In the genomic region with DNA sequence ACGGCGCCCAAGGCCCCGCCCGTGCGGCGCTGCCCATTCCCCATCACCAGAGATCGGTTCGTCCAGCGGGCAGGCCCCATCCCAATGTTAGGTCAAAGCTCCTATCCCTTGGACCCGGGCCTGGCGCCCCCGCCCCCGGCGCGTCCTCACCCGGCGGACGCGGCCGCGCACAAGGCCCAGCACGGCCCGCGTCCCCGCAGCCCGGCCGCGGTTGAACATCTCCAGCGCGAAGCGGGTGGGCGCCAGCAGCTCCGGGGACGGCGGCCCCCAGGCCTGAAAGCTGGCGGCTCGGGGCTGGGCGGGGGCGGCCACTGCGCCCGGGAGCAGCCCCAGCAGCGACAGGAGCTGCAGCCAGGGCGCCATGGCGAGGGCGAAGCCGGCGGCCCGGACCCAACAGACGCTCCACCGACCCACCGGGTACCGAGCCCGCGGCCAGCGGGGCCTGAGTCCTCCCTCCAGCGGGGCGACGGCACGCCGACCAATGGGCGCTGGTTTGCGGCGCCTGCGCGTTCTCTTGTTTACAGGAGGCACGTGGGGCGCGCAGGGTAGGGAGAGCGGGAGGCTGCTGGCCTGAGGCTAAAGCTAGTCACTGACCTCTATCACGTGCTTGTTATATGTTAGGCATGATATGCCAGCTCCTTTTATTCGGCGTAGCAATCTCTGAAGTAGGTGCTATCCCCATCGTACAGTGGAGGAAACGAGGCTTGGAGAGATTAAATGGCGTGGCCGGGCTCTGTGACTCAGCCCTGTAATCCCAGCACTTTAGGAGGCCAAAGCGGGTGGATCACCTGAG, we compare ENCODE assay signal across 8 cellular contexts. TPM values are rescaled to one million over a fixed set of nuclear protein-coding genes. Genes with fewer than 3 reads are reported as not detected.
DNase-seq lines count a peak whose midpoint lies in the region; ATAC-seq, FAIRE-seq and TF ChIP-seq lines count a peak whose summit lies in the region.

A gene (minus strand): TSS at position 483 of the 793 bp plus-strand sequence. CDS start 120 bp downstream, at position 363.

- H3K27ac Mint-ChIP-seq in MCF 10A (ENCODE audit: low read depth, unreplicated experiment), result peak within 1 kb of the TSS; percentile 77

- DNase-seq in GM12892 (ENCODE audit: insufficient read length), result peak; percentile 78
- peak; percentile 28 for DNase-seq in NCI-H1694 treated with DMSO at 0.1 percent for 48 hours (lab: John Stamatoyannopoulos, UW)
- peak; percentile 82 for DNase-seq in MCF 10A (ENCODE audit: unreplicated experiment)
- peak; percentile 87 for DNase-seq in iPS-NIHi11 (ENCODE audit: low spot score)
- DNase-seq in stimulated activated CD4-positive, alpha-beta T cell treated with anti-CD3 and anti-CD28 coated beads, Interleukin-12 subunit alpha, Interleukin-12 subunit beta, amount 100 ng/mL, for 48 hours (ENCODE audit: low read depth in 2 of 3, low spot score in 1 of 3), result peak; percentile 35 to 68 (median 50)

- H3K36me3 Mint-ChIP-seq in MCF 10A (ENCODE audit: insufficient read depth, unreplicated experiment), result no peaks in the 10 kb centered on the region

- H3K4me3 Mint-ChIP-seq in MCF 10A (ENCODE audit: unreplicated experiment), result peak within 1 kb of the TSS; percentile 71

- POLR2A ChIA-PET in MCF 10A (lab: Yijun Ruan, JAX), result interaction anchor here (0.6 to 3.6 kb wide), 18 partner anchors 10 to 110 kb away, joined by 3 to 26 read pairs (median 5); a partner anchor contains a TSS

- FAIRE-seq in GM12892 (lab: Jason Lieb, UNC), result peak; percentile 78

- CTCF ChIA-PET in MCF 10A (lab: Yijun Ruan, JAX), result interaction anchor here (0.6 to 1.7 kb wide), 6 partner anchors 24 to 276 kb away, joined by 3 to 5 read pairs (median 3); no protein-coding TSS in a partner anchor

- peaks cover under 1% of the 10 kb centered on the region for H3K27me3 Mint-ChIP-seq in MCF 10A (ENCODE audit: insufficient read depth, unreplicated experiment)

- intact Hi-C loops in MCF 10A (cut with micrococcal nuclease), result no loop called here

- TF ChIP-seq POLR2A in GM12892 (IDR thresholded peaks at IDR 0.05; ENCODE audit: low read depth, low read length), result no peak

- TF ChIP-seq CTCF in WI38 (IDR thresholded peaks at IDR 0.05; ENCODE audit: low read depth, low read length), result no peak
- no peak for TF ChIP-seq CTCF in MCF 10A (IDR thresholded peaks at IDR 0.05; ENCODE audit: unreplicated experiment)

- no peaks in the 10 kb centered on the region for H3K9me3 Mint-ChIP-seq in MCF 10A (ENCODE audit: unreplicated experiment)

- BruUV-seq in MCF 10A (replicated peaks; lab: Mats Ljungman, UMichigan), result no TSS peak

- peaks cover 7% of the 10 kb centered on the region for H3K4me1 Mint-ChIP-seq in MCF 10A (ENCODE audit: insufficient read depth, unreplicated experiment)

- H3K4me3 ChIP-seq in WI38 (ENCODE audit: low read depth, low read length), result peak within 1 kb of the TSS; percentile 44

- no peak for ATAC-seq in GM21367 (IDR thresholded peaks at IDR 0.05; ENCODE audit: unreplicated experiment)
- no peak for ATAC-seq in HG03135 (IDR thresholded peaks at IDR 0.05; ENCODE audit: unreplicated experiment)

RNA-seq across cellular contexts. Expression of the gene that starts here (rescaled TPM):
- 0.49 TPM for polyA plus RNA-seq in GM12892 (2012; ENCODE audit: missing spikeins)
- total RNA-seq in MCF 10A (2022), result 8.6 and 11.8 TPM in 2 replicates

Comparison
In these comparisons a context has a peak if more than half of its experiments do, and no peak if none do; other contexts are left out.
1. DNase-seq: peak in every context shown above with its lines; median percentile 87 in iPS-NIHi11; 82 in MCF 10A; 78 in GM12892; 50 in stimulated activated CD4-positive, alpha-beta T cell treated with anti-CD3 and anti-CD28 coated beads, Interleukin-12 subunit alpha, Interleukin-12 subunit beta, amount 100 ng/mL, for 48 hours; 28 in NCI-H1694 treated with DMSO at 0.1 percent for 48 hours.